ENCODE assay signal across 1 cellular context in the genomic region with DNA sequence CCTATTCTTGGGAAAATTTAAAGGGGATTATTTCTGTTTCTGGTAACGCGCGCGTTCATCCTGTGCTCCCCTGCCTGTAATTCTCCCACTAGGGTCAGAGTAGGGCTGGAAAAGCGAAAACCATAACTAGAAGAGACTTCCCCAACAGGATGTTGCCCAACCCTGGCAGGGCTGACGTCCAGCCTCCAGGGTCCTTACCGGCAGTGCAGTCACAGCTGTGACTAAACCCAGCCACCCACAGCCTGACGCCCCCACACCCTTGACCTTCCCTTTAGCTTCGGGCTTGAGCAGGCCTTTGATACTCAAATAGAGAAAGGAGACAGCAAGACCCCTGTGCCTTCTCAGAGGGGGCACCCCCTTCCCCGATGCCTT.
TF ChIP-seq lines count a peak whose summit lies in the region.
"Not testable (repeated sequence)": the region's sequence is repeated elsewhere in the genome, so short reads cannot be mapped to it uniquely, and the experiment has no call there.

No MANE protein-coding gene starts in this region.

TF ChIP-seq in K562, 482 proteins besides CTCF, POLR2A, EP300 and RAD21:
- peak; percentile 72 for TF ChIP-seq CREM (IDR thresholded peaks at IDR 0.05; ENCODE audit: low read depth)
- TF ChIP-seq JUND (IDR thresholded peaks at IDR 0.05; ENCODE audit: borderline replicate concordance, low read depth, low read length): 0 out of 2 replicates have a peak, but pooled peaks have one; percentile 36
- not testable (repeated sequence) for TF ChIP-seq JUND (tag; IDR thresholded peaks at IDR 0.05; ENCODE audit: borderline replicate concordance, low read depth, low read length); NR2C2 (CRISPR knock-in tag; IDR thresholded peaks at IDR 0.05)
- TF ChIP-seq RBFOX2 (IDR thresholded peaks at IDR 0.05; ENCODE audit: low read depth, low read length): peak; percentile 64
- 0 out of 2 replicates have a peak, but pooled peaks have one; percentile 11 for TF ChIP-seq ATF7 (IDR thresholded peaks at IDR 0.05)
- peak; percentile 25; the same call in 1 of the 2 replicates for TF ChIP-seq GABPA (tag; conservative IDR thresholded peaks at IDR 0.05; ENCODE audit: low read depth)
- peak; percentile 96 for TF ChIP-seq EGR1 (conservative IDR thresholded peaks at IDR 0.05)
- TF ChIP-seq, protein P1, sequence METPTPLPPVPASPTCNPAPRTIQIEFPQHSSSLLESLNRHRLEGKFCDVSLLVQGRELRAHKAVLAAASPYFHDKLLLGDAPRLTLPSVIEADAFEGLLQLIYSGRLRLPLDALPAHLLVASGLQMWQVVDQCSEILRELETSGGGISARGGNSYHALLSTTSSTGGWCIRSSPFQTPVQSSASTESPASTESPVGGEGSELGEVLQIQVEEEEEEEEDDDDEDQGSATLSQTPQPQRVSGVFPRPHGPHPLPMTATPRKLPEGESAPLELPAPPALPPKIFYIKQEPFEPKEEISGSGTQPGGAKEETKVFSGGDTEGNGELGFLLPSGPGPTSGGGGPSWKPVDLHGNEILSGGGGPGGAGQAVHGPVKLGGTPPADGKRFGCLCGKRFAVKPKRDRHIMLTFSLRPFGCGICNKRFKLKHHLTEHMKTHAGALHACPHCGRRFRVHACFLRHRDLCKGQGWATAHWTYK (CRISPR knock-in tag; IDR thresholded peaks at IDR 0.05): peak; percentile 35; the same call in 1 of the 2 replicates
- peak; percentile 81 for TF ChIP-seq CEBPB (tag; IDR thresholded peaks at IDR 0.05)
- TF ChIP-seq, protein P2, sequence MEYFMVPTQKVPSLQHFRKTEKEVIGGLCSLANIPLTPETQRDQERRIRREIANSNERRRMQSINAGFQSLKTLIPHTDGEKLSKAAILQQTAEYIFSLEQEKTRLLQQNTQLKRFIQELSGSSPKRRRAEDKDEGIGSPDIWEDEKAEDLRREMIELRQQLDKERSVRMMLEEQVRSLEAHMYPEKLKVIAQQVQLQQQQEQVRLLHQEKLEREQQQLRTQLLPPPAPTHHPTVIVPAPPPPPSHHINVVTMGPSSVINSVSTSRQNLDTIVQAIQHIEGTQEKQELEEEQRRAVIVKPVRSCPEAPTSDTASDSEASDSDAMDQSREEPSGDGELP (CRISPR knock-in tag; IDR thresholded peaks at IDR 0.05; ENCODE audit: borderline replicate concordance): peak; percentile 75; the same call in 1 of the 2 replicates
- TF ChIP-seq, protein P3, sequence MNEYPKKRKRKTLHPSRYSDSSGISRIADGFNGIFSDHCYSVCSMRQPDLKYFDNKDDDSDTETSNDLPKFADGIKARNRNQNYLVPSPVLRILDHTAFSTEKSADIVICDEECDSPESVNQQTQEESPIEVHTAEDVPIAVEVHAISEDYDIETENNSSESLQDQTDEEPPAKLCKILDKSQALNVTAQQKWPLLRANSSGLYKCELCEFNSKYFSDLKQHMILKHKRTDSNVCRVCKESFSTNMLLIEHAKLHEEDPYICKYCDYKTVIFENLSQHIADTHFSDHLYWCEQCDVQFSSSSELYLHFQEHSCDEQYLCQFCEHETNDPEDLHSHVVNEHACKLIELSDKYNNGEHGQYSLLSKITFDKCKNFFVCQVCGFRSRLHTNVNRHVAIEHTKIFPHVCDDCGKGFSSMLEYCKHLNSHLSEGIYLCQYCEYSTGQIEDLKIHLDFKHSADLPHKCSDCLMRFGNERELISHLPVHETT (CRISPR knock-in tag; conservative IDR thresholded peaks at IDR 0.05 in 1 of 2, IDR thresholded peaks at IDR 0.05 in 1 of 2): 0 out of 4 replicates have a peak, but pooled peaks of 1 of the 2 experiments have one; percentile 30
- TF ChIP-seq E2F3 (CRISPR knock-in tag; IDR thresholded peaks at IDR 0.05): 0 out of 2 replicates have a peak, but pooled peaks have one; percentile 24
- TF ChIP-seq ETV1 (tag; conservative IDR thresholded peaks at IDR 0.05; ENCODE audit: low read depth): peak; percentile 50; the same call in 1 of the 2 replicates
- TF ChIP-seq ZBTB7A (IDR thresholded peaks at IDR 0.05; ENCODE audit: borderline replicate concordance, control insufficient read depth, low read depth, low read length): peak; percentile 76; the same call in 1 of the 2 replicates
- peak; percentile 42; the same call in 1 of the 2 replicates for TF ChIP-seq POLR2G (IDR thresholded peaks at IDR 0.05; ENCODE audit: low read depth, low read length)
- TF ChIP-seq, protein P4, sequence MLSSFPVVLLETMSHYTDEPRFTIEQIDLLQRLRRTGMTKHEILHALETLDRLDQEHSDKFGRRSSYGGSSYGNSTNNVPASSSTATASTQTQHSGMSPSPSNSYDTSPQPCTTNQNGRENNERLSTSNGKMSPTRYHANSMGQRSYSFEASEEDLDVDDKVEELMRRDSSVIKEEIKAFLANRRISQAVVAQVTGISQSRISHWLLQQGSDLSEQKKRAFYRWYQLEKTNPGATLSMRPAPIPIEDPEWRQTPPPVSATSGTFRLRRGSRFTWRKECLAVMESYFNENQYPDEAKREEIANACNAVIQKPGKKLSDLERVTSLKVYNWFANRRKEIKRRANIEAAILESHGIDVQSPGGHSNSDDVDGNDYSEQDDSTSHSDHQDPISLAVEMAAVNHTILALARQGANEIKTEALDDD (IDR thresholded peaks at IDR 0.05): peak; percentile 69
- TF ChIP-seq CEBPG (CRISPR knock-in tag; IDR thresholded peaks at IDR 0.05): peak; percentile 83
- TF ChIP-seq CEBPG (tag; conservative IDR thresholded peaks at IDR 0.05 in 1 of 2, IDR thresholded peaks at IDR 0.05 in 1 of 2): peak; percentile 80 to 88
- peak; percentile 36; the same call in 1 of the 2 replicates for TF ChIP-seq NR2C2 (tag; IDR thresholded peaks at IDR 0.05)
- 0 out of 2 replicates have a peak, but pooled peaks have one; percentile 23 for TF ChIP-seq ZNF584 (CRISPR knock-in tag; IDR thresholded peaks at IDR 0.05; ENCODE audit: low read depth)
- TF ChIP-seq, protein P5, sequence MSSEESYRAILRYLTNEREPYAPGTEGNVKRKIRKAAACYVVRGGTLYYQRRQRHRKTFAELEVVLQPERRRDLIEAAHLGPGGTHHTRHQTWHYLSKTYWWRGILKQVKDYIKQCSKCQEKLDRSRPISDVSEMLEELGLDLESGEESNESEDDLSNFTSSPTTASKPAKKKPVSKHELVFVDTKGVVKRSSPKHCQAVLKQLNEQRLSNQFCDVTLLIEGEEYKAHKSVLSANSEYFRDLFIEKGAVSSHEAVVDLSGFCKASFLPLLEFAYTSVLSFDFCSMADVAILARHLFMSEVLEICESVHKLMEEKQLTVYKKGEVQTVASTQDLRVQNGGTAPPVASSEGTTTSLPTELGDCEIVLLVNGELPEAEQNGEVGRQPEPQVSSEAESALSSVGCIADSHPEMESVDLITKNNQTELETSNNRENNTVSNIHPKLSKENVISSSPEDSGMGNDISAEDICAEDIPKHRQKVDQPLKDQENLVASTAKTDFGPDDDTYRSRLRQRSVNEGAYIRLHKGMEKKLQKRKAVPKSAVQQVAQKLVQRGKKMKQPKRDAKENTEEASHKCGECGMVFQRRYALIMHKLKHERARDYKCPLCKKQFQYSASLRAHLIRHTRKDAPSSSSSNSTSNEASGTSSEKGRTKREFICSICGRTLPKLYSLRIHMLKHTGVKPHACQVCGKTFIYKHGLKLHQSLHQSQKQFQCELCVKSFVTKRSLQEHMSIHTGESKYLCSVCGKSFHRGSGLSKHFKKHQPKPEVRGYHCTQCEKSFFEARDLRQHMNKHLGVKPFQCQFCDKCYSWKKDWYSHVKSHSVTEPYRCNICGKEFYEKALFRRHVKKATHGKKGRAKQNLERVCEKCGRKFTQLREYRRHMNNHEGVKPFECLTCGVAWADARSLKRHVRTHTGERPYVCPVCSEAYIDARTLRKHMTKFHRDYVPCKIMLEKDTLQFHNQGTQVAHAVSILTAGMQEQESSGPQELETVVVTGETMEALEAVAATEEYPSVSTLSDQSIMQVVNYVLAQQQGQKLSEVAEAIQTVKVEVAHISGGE (CRISPR knock-in tag; IDR thresholded peaks at IDR 0.05): 0 out of 6 replicates have a peak, but pooled peaks of 1 of the 3 experiments have one; percentile 22
TF ChIP-seq in K562: peak in this region for 19; not testable (repeated sequence) for 463.
